In genomic region chr1:110248746-110249145, GRCh38 we compare ENCODE assay signal across 18 cellular contexts. TPM values are rescaled to one million over a fixed set of nuclear protein-coding genes. Genes with fewer than 3 reads are reported as not detected.
DNase-seq lines count a peak whose midpoint lies in the region; ATAC-seq, FAIRE-seq and TF ChIP-seq lines count a peak whose summit lies in the region.
"Had no signal": no experiment of that assay in that cellular context is flagged by ENCODE, and none has a peak within 500 bp of the region (broad histone marks: within the 10 kb centered on the region; RNA-seq: fewer than 3 reads in every experiment).

No MANE protein-coding gene starts in this region.

- WGBS in spleen, 5 donors = 81 to 85% (median 83%) methylated on average over 4 of the region's 4 CpGs

- H3K4me1 ChIP-seq in spleen = peaks cover 0 to 5% (median 2%) of the 10 kb centered on the region in 6 donors
- H3K4me1 ChIP-seq: HAP-1 had no signal

- DNase-seq in cardiac septum (ENCODE audit: low spot score) (peak; percentile 44), left ventricle myocardium superior (no peak), myocyte (ENCODE audit: low read depth) (peak; percentile 81), spleen (peak; percentile 35), RCC 7860 (ENCODE audit: low spot score) (no peak), hepatic stellate cell (ENCODE audit: low spot score) (no peak)
- DNase-seq in activated effector memory CD4-positive, alpha-beta T cell treated with Interleukin-2 at 50 U/mL for 16 hours = no peak
- DNase-seq: 8988T; CD8-positive, alpha-beta T cell; COR-L47; DMS153; DMS79; GDM1; GM23248 had no signal

- no peak overlapping the region for H3K4me3 ChIP-seq in spleen
- H3K4me3 ChIP-seq: BLaER1 treated with 17β-estradiol and CSF1 and Interleukin-3, amounts not matched to agents 10 nM and 100 nM; GM23248; HAP-1 had no signal

- intact Hi-C loops in cardiac septum (cut with DNase I) (no loop called here), left ventricle myocardium superior (cut with micrococcal nuclease) (no loop called here), spleen (cut with DNase I; ENCODE audit: low total_unique reads) (no loop called here)

- FAIRE-seq in RCC 7860 (lab: Jason Lieb, UNC) = no peak
- FAIRE-seq: GM12892, GM18507 had no signal

- no peaks in the 10 kb centered on the region for H3K27me3 ChIP-seq in spleen (replicated peaks in 1 of 7)
- H3K27me3 ChIP-seq: BLaER1 treated with 17β-estradiol and CSF1 and Interleukin-3, amounts not matched to agents 10 nM and 100 nM had no signal

- H3K36me3 ChIP-seq in spleen = no peaks in the 10 kb centered on the region
- H3K36me3 ChIP-seq: BLaER1 treated with 17β-estradiol and CSF1 and Interleukin-3, amounts not matched to agents 10 nM and 100 nM; HAP-1 had no signal

- TF ChIP-seq CTCF in spleen (IDR thresholded peaks at IDR 0.05 in 8 of 11, conservative IDR thresholded peaks at IDR 0.05 in 3 of 11) = no peak

- no peak for TF ChIP-seq POLR2A in spleen (IDR thresholded peaks at IDR 0.05)

- no peak overlapping the region for H3K27ac ChIP-seq in spleen
- H3K27ac ChIP-seq: BLaER1 treated with 17β-estradiol and CSF1 and Interleukin-3, amounts not matched to agents 10 nM and 100 nM; GM23248 had no signal

- no peaks in the 10 kb centered on the region for H3K9me3 ChIP-seq in spleen
- H3K9me3 ChIP-seq: HAP-1 had no signal

- ATAC-seq in left ventricle myocardium superior = no peak
- ATAC-seq: CD8-positive, alpha-beta T cell had no signal

RNA-seq across cellular contexts. Expression of gene KCNC4, which starts 38.6 kb away (rescaled TPM):
- total RNA-seq in cardiac septum = 16.6 TPM
- 4.7 TPM for total RNA-seq in left ventricle myocardium superior
- 3.6 and 9.5 TPM in 2 replicates for total RNA-seq in myocyte
- 10.2 TPM for polyA plus RNA-seq in myocyte (2012)
- total RNA-seq in spleen = 10 to 100 TPM in 5 of 7 donors, 1 to 10 TPM in 2; 9.8 to 22.1 (median 14.8) TPM
- 1 to 10 TPM; 1.4 to 3.7 (median 2.1) TPM for polyA plus RNA-seq in spleen

Comparison
In these comparisons a context has a peak if more than half of its experiments do, and no peak if none do; other contexts are left out.
1. DNase-seq: peak in cardiac septum (single experiment), myocyte (single experiment) and spleen (single experiment); none in left ventricle myocardium superior (single experiment), RCC 7860 (single experiment), hepatic stellate cell (single experiment) and activated effector memory CD4-positive, alpha-beta T cell treated with Interleukin-2 at 50 U/mL for 16 hours (single experiment).